ENCODE assay signal across 1 cellular context in the genomic region with DNA sequence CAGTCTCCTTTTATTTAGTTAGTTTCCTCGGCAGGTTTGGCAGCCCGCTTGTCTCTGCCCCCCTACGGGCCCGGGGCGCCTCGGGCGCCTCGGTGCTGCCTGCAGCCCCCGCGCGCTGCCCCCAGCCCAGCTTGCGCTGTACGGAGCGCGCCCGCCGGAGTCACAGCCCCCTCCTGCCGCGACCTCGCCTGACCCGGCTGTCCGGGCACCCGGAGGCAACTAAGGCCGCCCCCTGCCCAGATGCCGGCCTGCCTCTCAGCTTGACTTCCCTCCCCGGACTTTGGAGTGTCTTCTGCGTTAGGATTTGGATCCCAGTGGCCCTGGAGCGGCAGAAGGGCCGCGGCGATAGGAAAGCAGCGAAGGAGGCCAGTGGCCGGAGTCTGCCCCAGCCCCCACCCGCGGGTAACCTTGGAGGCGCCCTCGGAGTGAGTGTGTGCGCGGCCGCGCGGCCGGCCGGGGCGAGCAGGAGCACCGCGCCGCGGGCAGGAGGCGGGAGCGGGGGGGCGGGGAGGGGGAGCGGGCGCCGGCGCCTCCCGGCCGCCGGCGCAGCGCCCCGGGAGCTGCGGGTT.
TF ChIP-seq lines count a peak whose summit lies in the region.

No MANE protein-coding gene starts in this region.

TF ChIP-seq in HepG2, 621 proteins besides CTCF, POLR2A, EP300 and RAD21 (continued from another document and continues in another):
- TF ChIP-seq ZIK1 (CRISPR knock-in tag; IDR thresholded peaks at IDR 0.05; ENCODE audit: borderline replicate concordance, low read depth): no peak
- TF ChIP-seq JUND (CRISPR knock-in tag; IDR thresholded peaks at IDR 0.05): 0 out of 2 replicates have a peak, but pooled peaks have one; percentile 21
- no peak for TF ChIP-seq CREB1 (IDR thresholded peaks at IDR 0.05)
- TF ChIP-seq CREB1 (CRISPR knock-in tag; IDR thresholded peaks at IDR 0.05): no peak
- TF ChIP-seq, protein P1, sequence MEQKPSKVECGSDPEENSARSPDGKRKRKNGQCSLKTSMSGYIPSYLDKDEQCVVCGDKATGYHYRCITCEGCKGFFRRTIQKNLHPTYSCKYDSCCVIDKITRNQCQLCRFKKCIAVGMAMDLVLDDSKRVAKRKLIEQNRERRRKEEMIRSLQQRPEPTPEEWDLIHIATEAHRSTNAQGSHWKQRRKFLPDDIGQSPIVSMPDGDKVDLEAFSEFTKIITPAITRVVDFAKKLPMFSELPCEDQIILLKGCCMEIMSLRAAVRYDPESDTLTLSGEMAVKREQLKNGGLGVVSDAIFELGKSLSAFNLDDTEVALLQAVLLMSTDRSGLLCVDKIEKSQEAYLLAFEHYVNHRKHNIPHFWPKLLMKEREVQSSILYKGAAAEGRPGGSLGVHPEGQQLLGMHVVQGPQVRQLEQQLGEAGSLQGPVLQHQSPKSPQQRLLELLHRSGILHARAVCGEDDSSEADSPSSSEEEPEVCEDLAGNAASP (CRISPR knock-in tag; IDR thresholded peaks at IDR 0.05; ENCODE audit: borderline replicate concordance): peak; percentile 97
- TF ChIP-seq ZNF605 (CRISPR knock-in tag; IDR thresholded peaks at IDR 0.05): 0 out of 2 replicates have a peak, but pooled peaks have one; percentile 26
- TF ChIP-seq ZNF883 (CRISPR knock-in tag; IDR thresholded peaks at IDR 0.05; ENCODE audit: not compliant biosample characterization): no peak
- TF ChIP-seq, protein P2, sequence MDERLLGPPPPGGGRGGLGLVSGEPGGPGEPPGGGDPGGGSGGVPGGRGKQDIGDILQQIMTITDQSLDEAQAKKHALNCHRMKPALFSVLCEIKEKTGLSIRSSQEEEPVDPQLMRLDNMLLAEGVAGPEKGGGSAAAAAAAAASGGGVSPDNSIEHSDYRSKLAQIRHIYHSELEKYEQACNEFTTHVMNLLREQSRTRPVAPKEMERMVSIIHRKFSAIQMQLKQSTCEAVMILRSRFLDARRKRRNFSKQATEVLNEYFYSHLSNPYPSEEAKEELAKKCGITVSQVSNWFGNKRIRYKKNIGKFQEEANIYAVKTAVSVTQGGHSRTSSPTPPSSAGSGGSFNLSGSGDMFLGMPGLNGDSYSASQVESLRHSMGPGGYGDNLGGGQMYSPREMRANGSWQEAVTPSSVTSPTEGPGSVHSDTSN (CRISPR knock-in tag; IDR thresholded peaks at IDR 0.05): no peak
- TF ChIP-seq FOXA3 (CRISPR knock-in tag; IDR thresholded peaks at IDR 0.05): no peak
- no peak for TF ChIP-seq ZNF251 (CRISPR knock-in tag; IDR thresholded peaks at IDR 0.05)
- TF ChIP-seq SETDB1 (CRISPR knock-in tag; IDR thresholded peaks at IDR 0.05; ENCODE audit: borderline replicate concordance): no peak
- TF ChIP-seq, protein P3, sequence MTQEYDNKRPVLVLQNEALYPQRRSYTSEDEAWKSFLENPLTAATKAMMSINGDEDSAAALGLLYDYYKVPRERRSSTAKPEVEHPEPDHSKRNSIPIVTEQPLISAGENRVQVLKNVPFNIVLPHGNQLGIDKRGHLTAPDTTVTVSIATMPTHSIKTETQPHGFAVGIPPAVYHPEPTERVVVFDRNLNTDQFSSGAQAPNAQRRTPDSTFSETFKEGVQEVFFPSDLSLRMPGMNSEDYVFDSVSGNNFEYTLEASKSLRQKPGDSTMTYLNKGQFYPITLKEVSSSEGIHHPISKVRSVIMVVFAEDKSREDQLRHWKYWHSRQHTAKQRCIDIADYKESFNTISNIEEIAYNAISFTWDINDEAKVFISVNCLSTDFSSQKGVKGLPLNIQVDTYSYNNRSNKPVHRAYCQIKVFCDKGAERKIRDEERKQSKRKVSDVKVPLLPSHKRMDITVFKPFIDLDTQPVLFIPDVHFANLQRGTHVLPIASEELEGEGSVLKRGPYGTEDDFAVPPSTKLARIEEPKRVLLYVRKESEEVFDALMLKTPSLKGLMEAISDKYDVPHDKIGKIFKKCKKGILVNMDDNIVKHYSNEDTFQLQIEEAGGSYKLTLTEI (CRISPR knock-in tag; conservative IDR thresholded peaks at IDR 0.05): no peak
- peak; percentile 76; the same call in 1 of the 2 replicates for TF ChIP-seq IRX3 (CRISPR knock-in tag; IDR thresholded peaks at IDR 0.05; ENCODE audit: borderline replicate concordance, low read depth)
- TF ChIP-seq ZNF317 (CRISPR knock-in tag; IDR thresholded peaks at IDR 0.05): no peak
- no peak for TF ChIP-seq WIZ (CRISPR knock-in tag; IDR thresholded peaks at IDR 0.05)
- TF ChIP-seq, protein P4, sequence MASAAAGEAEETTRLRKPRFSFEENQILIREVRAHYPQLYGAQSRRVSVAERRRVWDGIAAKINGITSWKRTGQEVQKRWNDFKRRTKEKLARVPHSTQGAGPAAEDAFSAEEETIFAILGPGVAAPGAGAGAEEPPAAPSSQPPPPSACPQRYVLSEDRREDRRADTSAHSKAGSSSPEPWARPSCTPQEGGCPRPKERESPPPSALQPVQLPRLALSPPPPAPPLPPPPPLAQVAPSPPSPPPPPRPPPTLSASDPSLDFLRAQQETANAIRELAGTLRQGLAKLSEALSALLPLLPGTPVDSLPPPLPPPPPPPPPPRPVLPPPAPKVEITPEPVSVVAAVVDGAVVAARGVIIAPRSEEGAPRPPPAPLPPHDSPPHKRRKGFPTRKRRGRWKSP (CRISPR knock-in tag; IDR thresholded peaks at IDR 0.05): peak; percentile 45; the same call in 1 of the 2 replicates
- TF ChIP-seq RBFOX2 (IDR thresholded peaks at IDR 0.05; ENCODE audit: low read depth, low read length): peak; percentile 85
- TF ChIP-seq ZNF431 (CRISPR knock-in tag; IDR thresholded peaks at IDR 0.05; ENCODE audit: borderline replicate concordance, low read depth): 0 out of 2 replicates have a peak, but pooled peaks have one; percentile 21
- TF ChIP-seq MBD4 (IDR thresholded peaks at IDR 0.05; ENCODE audit: borderline replicate concordance, low read length): no peak
- TF ChIP-seq ARHGAP35 (CRISPR knock-in tag; IDR thresholded peaks at IDR 0.05; ENCODE audit: borderline replicate concordance): no peak
- TF ChIP-seq MTF2 (CRISPR knock-in tag; IDR thresholded peaks at IDR 0.05; ENCODE audit: borderline replicate concordance): no peak; the same call in 1 of the 2 replicates
- TF ChIP-seq, protein P5, sequence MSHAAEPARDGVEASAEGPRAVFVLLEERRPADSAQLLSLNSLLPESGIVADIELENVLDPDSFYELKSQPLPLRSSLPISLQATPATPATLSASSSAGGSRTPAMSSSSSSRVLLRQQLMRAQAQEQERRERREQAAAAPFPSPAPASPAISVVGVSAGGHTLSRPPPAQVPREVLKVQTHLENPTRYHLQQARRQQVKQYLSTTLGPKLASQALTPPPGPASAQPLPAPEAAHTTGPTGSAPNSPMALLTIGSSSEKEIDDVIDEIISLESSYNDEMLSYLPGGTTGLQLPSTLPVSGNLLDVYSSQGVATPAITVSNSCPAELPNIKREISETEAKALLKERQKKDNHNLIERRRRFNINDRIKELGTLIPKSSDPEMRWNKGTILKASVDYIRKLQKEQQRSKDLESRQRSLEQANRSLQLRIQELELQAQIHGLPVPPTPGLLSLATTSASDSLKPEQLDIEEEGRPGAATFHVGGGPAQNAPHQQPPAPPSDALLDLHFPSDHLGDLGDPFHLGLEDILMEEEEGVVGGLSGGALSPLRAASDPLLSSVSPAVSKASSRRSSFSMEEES (CRISPR knock-in tag; IDR thresholded peaks at IDR 0.05): no peak
- TF ChIP-seq GTF2F1 (IDR thresholded peaks at IDR 0.05; ENCODE audit: low read length): no peak
- TF ChIP-seq, protein P6, sequence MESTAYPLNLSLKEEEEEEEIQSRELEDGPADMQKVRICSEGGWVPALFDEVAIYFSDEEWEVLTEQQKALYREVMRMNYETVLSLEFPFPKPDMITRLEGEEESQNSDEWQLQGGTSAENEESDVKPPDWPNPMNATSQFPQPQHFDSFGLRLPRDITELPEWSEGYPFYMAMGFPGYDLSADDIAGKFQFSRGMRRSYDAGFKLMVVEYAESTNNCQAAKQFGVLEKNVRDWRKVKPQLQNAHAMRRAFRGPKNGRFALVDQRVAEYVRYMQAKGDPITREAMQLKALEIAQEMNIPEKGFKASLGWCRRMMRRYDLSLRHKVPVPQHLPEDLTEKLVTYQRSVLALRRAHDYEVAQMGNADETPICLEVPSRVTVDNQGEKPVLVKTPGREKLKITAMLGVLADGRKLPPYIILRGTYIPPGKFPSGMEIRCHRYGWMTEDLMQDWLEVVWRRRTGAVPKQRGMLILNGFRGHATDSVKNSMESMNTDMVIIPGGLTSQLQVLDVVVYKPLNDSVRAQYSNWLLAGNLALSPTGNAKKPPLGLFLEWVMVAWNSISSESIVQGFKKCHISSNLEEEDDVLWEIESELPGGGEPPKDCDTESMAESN (CRISPR knock-in tag; conservative IDR thresholded peaks at IDR 0.05): no peak; the same call in 1 of the 2 replicates
- no peak for TF ChIP-seq ZBTB7B (CRISPR knock-in tag; IDR thresholded peaks at IDR 0.05)
- TF ChIP-seq, protein P7, sequence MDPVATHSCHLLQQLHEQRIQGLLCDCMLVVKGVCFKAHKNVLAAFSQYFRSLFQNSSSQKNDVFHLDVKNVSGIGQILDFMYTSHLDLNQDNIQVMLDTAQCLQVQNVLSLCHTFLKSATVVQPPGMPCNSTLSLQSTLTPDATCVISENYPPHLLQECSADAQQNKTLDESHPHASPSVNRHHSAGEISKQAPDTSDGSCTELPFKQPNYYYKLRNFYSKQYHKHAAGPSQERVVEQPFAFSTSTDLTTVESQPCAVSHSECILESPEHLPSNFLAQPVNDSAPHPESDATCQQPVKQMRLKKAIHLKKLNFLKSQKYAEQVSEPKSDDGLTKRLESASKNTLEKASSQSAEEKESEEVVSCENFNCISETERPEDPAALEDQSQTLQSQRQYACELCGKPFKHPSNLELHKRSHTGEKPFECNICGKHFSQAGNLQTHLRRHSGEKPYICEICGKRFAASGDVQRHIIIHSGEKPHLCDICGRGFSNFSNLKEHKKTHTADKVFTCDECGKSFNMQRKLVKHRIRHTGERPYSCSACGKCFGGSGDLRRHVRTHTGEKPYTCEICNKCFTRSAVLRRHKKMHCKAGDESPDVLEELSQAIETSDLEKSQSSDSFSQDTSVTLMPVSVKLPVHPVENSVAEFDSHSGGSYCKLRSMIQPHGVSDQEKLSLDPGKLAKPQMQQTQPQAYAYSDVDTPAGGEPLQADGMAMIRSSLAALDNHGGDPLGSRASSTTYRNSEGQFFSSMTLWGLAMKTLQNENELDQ (CRISPR knock-in tag; IDR thresholded peaks at IDR 0.05; ENCODE audit: borderline replicate concordance): no peak
- TF ChIP-seq THAP11 (CRISPR knock-in tag; IDR thresholded peaks at IDR 0.05): peak; percentile 37; the same call in 1 of the 2 replicates
- no peak for TF ChIP-seq FIP1L1 (IDR thresholded peaks at IDR 0.05; ENCODE audit: borderline replicate concordance, insufficient read depth, low read depth, low read length)
- TF ChIP-seq TCF12 (IDR thresholded peaks at IDR 0.05): no peak
- 0 out of 2 replicates have a peak, but pooled peaks have one; percentile 13 for TF ChIP-seq TCF12 (CRISPR knock-in tag; IDR thresholded peaks at IDR 0.05)
- no peak for TF ChIP-seq TEAD3 (CRISPR knock-in tag; optimal IDR thresholded peaks at IDR 0.05; ENCODE audit: borderline replicate concordance)
- TF ChIP-seq HNRNPUL1 (IDR thresholded peaks at IDR 0.05; ENCODE audit: low read depth, low read length): no peak
- no peak for TF ChIP-seq HOXA5 (CRISPR knock-in tag; IDR thresholded peaks at IDR 0.05)
- no peak for TF ChIP-seq ZKSCAN8 (CRISPR knock-in tag; IDR thresholded peaks at IDR 0.05; ENCODE audit: borderline replicate concordance)
- TF ChIP-seq, protein P8, sequence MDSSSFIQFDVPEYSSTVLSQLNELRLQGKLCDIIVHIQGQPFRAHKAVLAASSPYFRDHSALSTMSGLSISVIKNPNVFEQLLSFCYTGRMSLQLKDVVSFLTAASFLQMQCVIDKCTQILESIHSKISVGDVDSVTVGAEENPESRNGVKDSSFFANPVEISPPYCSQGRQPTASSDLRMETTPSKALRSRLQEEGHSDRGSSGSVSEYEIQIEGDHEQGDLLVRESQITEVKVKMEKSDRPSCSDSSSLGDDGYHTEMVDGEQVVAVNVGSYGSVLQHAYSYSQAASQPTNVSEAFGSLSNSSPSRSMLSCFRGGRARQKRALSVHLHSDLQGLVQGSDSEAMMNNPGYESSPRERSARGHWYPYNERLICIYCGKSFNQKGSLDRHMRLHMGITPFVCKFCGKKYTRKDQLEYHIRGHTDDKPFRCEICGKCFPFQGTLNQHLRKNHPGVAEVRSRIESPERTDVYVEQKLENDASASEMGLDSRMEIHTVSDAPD (CRISPR knock-in tag; IDR thresholded peaks at IDR 0.05): 0 out of 2 replicates have a peak, but pooled peaks have one; percentile 36
- no peak for TF ChIP-seq HOXA9 (CRISPR knock-in tag; IDR thresholded peaks at IDR 0.05; ENCODE audit: borderline replicate concordance)
- TF ChIP-seq, protein P9, sequence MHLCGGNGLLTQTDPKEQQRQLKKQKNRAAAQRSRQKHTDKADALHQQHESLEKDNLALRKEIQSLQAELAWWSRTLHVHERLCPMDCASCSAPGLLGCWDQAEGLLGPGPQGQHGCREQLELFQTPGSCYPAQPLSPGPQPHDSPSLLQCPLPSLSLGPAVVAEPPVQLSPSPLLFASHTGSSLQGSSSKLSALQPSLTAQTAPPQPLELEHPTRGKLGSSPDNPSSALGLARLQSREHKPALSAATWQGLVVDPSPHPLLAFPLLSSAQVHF (CRISPR knock-in tag; IDR thresholded peaks at IDR 0.05): no peak
- TF ChIP-seq ZNF891 (CRISPR knock-in tag; IDR thresholded peaks at IDR 0.05): no peak
- TF ChIP-seq ZSCAN22 (CRISPR knock-in tag; IDR thresholded peaks at IDR 0.05): no peak
- TF ChIP-seq KAT7 (CRISPR knock-in tag; IDR thresholded peaks at IDR 0.05; ENCODE audit: borderline replicate concordance): peak; percentile 76; the same call in 1 of the 2 replicates
- peak; percentile 84 for TF ChIP-seq RBM39 (IDR thresholded peaks at IDR 0.05; ENCODE audit: low read depth, low read length, poor library complexity, severe bottlenecking)
- TF ChIP-seq CBFB (CRISPR knock-in tag; IDR thresholded peaks at IDR 0.05): no peak
- TF ChIP-seq, protein P10, sequence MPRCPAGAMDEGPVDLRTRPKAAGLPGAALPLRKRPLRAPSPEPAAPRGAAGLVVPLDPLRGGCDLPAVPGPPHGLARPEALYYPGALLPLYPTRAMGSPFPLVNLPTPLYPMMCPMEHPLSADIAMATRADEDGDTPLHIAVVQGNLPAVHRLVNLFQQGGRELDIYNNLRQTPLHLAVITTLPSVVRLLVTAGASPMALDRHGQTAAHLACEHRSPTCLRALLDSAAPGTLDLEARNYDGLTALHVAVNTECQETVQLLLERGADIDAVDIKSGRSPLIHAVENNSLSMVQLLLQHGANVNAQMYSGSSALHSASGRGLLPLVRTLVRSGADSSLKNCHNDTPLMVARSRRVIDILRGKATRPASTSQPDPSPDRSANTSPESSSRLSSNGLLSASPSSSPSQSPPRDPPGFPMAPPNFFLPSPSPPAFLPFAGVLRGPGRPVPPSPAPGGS (CRISPR knock-in tag; IDR thresholded peaks at IDR 0.05): no peak
- no peak for TF ChIP-seq SMYD3 (CRISPR knock-in tag; IDR thresholded peaks at IDR 0.05)
- no peak for TF ChIP-seq ZNF850 (CRISPR knock-in tag; conservative IDR thresholded peaks at IDR 0.05)
- peak; percentile 12; the same call in 1 of the 2 replicates for TF ChIP-seq BORCS8-MEF2B (CRISPR knock-in tag; IDR thresholded peaks at IDR 0.05)
- TF ChIP-seq, protein P11, sequence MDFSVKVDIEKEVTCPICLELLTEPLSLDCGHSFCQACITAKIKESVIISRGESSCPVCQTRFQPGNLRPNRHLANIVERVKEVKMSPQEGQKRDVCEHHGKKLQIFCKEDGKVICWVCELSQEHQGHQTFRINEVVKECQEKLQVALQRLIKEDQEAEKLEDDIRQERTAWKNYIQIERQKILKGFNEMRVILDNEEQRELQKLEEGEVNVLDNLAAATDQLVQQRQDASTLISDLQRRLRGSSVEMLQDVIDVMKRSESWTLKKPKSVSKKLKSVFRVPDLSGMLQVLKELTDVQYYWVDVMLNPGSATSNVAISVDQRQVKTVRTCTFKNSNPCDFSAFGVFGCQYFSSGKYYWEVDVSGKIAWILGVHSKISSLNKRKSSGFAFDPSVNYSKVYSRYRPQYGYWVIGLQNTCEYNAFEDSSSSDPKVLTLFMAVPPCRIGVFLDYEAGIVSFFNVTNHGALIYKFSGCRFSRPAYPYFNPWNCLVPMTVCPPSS (IDR thresholded peaks at IDR 0.05): no peak
- 0 out of 2 replicates have a peak, but pooled peaks have one; percentile 35 for TF ChIP-seq MYC (CRISPR knock-in tag; IDR thresholded peaks at IDR 0.05; ENCODE audit: borderline replicate concordance)
